ENCODE assay signal across 1 cellular context in genomic region chr4:184553891-184554290, GRCh38.
TF ChIP-seq lines count a peak whose summit lies in the region.

No MANE protein-coding gene starts in this region.

TF ChIP-seq in IMR-90, 13 proteins besides CTCF, POLR2A, EP300 and RAD21 (continued from another document):
- TF ChIP-seq, protein P1, sequence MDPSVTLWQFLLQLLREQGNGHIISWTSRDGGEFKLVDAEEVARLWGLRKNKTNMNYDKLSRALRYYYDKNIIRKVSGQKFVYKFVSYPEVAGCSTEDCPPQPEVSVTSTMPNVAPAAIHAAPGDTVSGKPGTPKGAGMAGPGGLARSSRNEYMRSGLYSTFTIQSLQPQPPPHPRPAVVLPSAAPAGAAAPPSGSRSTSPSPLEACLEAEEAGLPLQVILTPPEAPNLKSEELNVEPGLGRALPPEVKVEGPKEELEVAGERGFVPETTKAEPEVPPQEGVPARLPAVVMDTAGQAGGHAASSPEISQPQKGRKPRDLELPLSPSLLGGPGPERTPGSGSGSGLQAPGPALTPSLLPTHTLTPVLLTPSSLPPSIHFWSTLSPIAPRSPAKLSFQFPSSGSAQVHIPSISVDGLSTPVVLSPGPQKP (IDR thresholded peaks at IDR 0.05; ENCODE audit: borderline replicate concordance, low read depth, low read length), result no peak
- TF ChIP-seq CEBPB (IDR thresholded peaks at IDR 0.05; ENCODE audit: low read depth, low read length) (no peak), SMC3 (IDR thresholded peaks at IDR 0.05; ENCODE audit: low read depth, low read length) (no peak), NFE2L2 (IDR thresholded peaks at IDR 0.05; ENCODE audit: low read depth, low read length) (no peak), RCOR1 (IDR thresholded peaks at IDR 0.05; ENCODE audit: insufficient replicate concordance, low read length) (no peak), MXI1 (IDR thresholded peaks at IDR 0.05; ENCODE audit: borderline replicate concordance, low read depth, low read length) (no peak), CHD1 (IDR thresholded peaks at IDR 0.05; ENCODE audit: low read depth, low read length) (no peak)
